19 cellular contexts compared by ENCODE assay signal in the genomic region with DNA sequence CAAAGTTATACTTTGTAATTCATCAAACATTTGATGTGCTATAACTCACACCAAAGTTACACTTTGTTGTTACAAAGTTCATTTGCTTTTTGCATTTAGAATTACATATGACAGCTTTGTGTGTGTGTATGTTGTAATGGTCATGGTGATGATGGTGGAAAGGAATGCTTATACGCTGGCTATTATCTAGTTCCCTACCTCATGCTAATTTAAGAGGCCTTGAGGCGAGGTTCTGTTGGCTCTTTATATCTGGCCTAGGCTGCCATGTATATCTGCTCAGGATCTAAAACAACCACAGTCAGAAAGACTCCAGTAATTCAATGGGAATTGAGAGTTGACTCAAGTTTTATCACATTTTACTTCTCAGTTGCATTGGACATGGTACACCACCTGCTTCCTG.
A peak's percentile ranks its signal among the peaks of the same experiment; 100 is the strongest.
DNase-seq lines count a peak whose midpoint lies in the region; ATAC-seq and TF ChIP-seq lines count a peak whose summit lies in the region.
"Had no signal": no experiment of that assay in that cellular context is flagged by ENCODE, and none has a peak within 500 bp of the region (broad histone marks: within the 10 kb centered on the region; RNA-seq: fewer than 3 reads in every experiment).

No MANE protein-coding gene starts in this region.

- H3K4me3 ChIP-seq in GM23248 (no peak overlapping the region), SJCRH30 (no peak overlapping the region), fibroblast of mammary gland (ENCODE audit: control insufficient read depth, low read depth, low read length) (no peak overlapping the region), trophoblast cell (ENCODE audit: low read depth, low read length) (no peak overlapping the region), suprapubic skin (no peak overlapping the region)
- H3K4me3 ChIP-seq: Peyer's patch, SJSA1 had no signal

- H3K79me2 ChIP-seq in GM23248 (ENCODE audit: insufficient read depth) (no peaks in the 10 kb centered on the region), trophoblast cell (ENCODE audit: control insufficient read depth, insufficient read depth, low read length, poor library complexity) (no peaks in the 10 kb centered on the region)

- no peak overlapping the region for H4K91ac ChIP-seq in trophoblast cell (ENCODE audit: low read depth, low read length)

- H3K27ac ChIP-seq in GM23248, result peak overlapping the region; percentile 27
- peak overlapping the region; percentile 10; the same call in 1 of the 2 replicates for H3K27ac ChIP-seq in SJCRH30
- no peak overlapping the region for H3K27ac ChIP-seq in trophoblast cell (ENCODE audit: low read depth, low read length)
- no peak overlapping the region for H3K27ac ChIP-seq in suprapubic skin
- H3K27ac ChIP-seq: Peyer's patch, SJSA1 had no signal

- H3K4me2 ChIP-seq in GM23248 (ENCODE audit: unreplicated experiment) (no peak overlapping the region), trophoblast cell (ENCODE audit: low read length) (no peak overlapping the region)

- no peaks in the 10 kb centered on the region for H4K20me1 ChIP-seq in GM23248 (ENCODE audit: insufficient read depth)

- H3K4me1 ChIP-seq in GM23248 (ENCODE audit: insufficient read depth) (peaks cover 37% of the 10 kb centered on the region), SJCRH30 (peaks cover 52% of the 10 kb centered on the region), trophoblast cell (ENCODE audit: control insufficient read depth in 1 of 2, insufficient read depth in 2 of 2, low read length in 2 of 2) (peaks cover 3 to 13% of the 10 kb centered on the region in 2 experiments), suprapubic skin (peaks cover 6% of the 10 kb centered on the region)
- H3K4me1 ChIP-seq: BE2C, Peyer's patch, SJSA1 had no signal

- H2BK5ac ChIP-seq in trophoblast cell (ENCODE audit: low read depth, low read length, poor library complexity), result no peak overlapping the region

- peaks cover 5% of the 10 kb centered on the region for H3K79me1 ChIP-seq in trophoblast cell (ENCODE audit: low read length)

- in situ Hi-C loops in GM23248 (cut with MboI), result no loop called here

- no peak overlapping the region for H3K14ac ChIP-seq in trophoblast cell (ENCODE audit: low read length)

- TF ChIP-seq EP300 in suprapubic skin (IDR thresholded peaks at IDR 0.05), result no peak

- no peak overlapping the region for H3K18ac ChIP-seq in trophoblast cell (ENCODE audit: low read length)

- peaks cover 3% of the 10 kb centered on the region for H3K9me3 ChIP-seq in GM23248 (ENCODE audit: low read depth)
- H3K9me3 ChIP-seq in SJCRH30 (replicated peaks), result peaks cover 15% of the 10 kb centered on the region
- H3K9me3 ChIP-seq in trophoblast cell (ENCODE audit: insufficient read depth, low read depth, low read length), result no peaks in the 10 kb centered on the region
- no peaks in the 10 kb centered on the region for H3K9me3 ChIP-seq in suprapubic skin
- H3K9me3 ChIP-seq: BE2C, Peyer's patch, SJSA1 had no signal

- no peak overlapping the region for H3K27ac Mint-ChIP-seq in activated naive CD4-positive, alpha-beta T cell treated with anti-CD3 and anti-CD28 coated beads, Interleukin-2, amount 50 U/mL, for 72 hours
- H3K27ac Mint-ChIP-seq: H9, HFFc6, IgD-negative memory B cell had no signal

- 67 to 79% methylated on average over 2 of the region's 2 CpGs for WGBS in GM23248 (ENCODE audit: low coverage in 1 of 2, low lambda C conversion rate in 2 of 2, missing lambda C conversion rate in 2 of 2), 2 experiments
- WGBS in trophoblast cell (ENCODE audit: extremely low coverage, insufficient coverage, insufficient read length), result no CpG with 5 or more reads among the region's 2 CpGs
- 62% methylated on average over 2 of the region's 2 CpGs for WGBS in suprapubic skin

- H3K36me3 ChIP-seq in GM23248 (ENCODE audit: low read depth) (no peaks in the 10 kb centered on the region), SJCRH30 (no peaks in the 10 kb centered on the region), trophoblast cell (ENCODE audit: control insufficient read depth in 1 of 2, insufficient read depth in 2 of 2, low read length in 2 of 2) (no peaks in the 10 kb centered on the region), suprapubic skin (no peaks in the 10 kb centered on the region)
- H3K36me3 ChIP-seq: BE2C, Peyer's patch, SJSA1 had no signal

- peaks cover 42% of the 10 kb centered on the region for H3F3A ChIP-seq in GM23248 (ENCODE audit: insufficient read depth)

- no peak for TF ChIP-seq CTCF in fibroblast of mammary gland (conservative IDR thresholded peaks at IDR 0.05; ENCODE audit: control insufficient read depth, insufficient read depth, low read depth, low read length)
- no peak for TF ChIP-seq CTCF in suprapubic skin (IDR thresholded peaks at IDR 0.05)

- H3K36me3 Mint-ChIP-seq in activated naive CD4-positive, alpha-beta T cell treated with anti-CD3 and anti-CD28 coated beads, Interleukin-2, amount 50 U/mL, for 72 hours, result no peaks in the 10 kb centered on the region
- H3K36me3 Mint-ChIP-seq: IgD-negative memory B cell had no signal

- H3K23ac ChIP-seq in trophoblast cell (ENCODE audit: low read length), result no peak overlapping the region

- no peaks in the 10 kb centered on the region for H3K9me3 Mint-ChIP-seq in activated naive CD4-positive, alpha-beta T cell treated with anti-CD3 and anti-CD28 coated beads, Interleukin-2, amount 50 U/mL, for 72 hours
- H3K9me3 Mint-ChIP-seq: H9 had no signal

- ATAC-seq in activated naive CD4-positive, alpha-beta T cell treated with anti-CD3 and anti-CD28 coated beads, Interleukin-2, amount 50 U/mL, for 72 hours, result no peak

- H2AFZ ChIP-seq in GM23248, result no peak overlapping the region
- no peak overlapping the region for H2AFZ ChIP-seq in trophoblast cell (ENCODE audit: insufficient read depth, low read length, poor library complexity)

- no peak overlapping the region for H3K9ac ChIP-seq in GM23248
- no peak overlapping the region for H3K9ac ChIP-seq in trophoblast cell (ENCODE audit: low read length)

- TF ChIP-seq POLR2A in suprapubic skin (IDR thresholded peaks at IDR 0.05), result no peak

- H3K27me3 ChIP-seq in GM23248 (replicated peaks; ENCODE audit: insufficient read depth), result no peaks in the 10 kb centered on the region
- no peaks in the 10 kb centered on the region for H3K27me3 ChIP-seq in SJCRH30
- H3K27me3 ChIP-seq in trophoblast cell (ENCODE audit: insufficient read depth, low read length), result no peaks in the 10 kb centered on the region
- H3K27me3 ChIP-seq in suprapubic skin, result no peaks in the 10 kb centered on the region
- H3K27me3 ChIP-seq: BE2C, Peyer's patch, SJSA1 had no signal

- H4K8ac ChIP-seq in trophoblast cell (ENCODE audit: low read depth, low read length), result no peak overlapping the region

- no peak overlapping the region for H4K12ac ChIP-seq in trophoblast cell (ENCODE audit: low read depth, low read length)

- H2BK120ac ChIP-seq in trophoblast cell (ENCODE audit: insufficient read depth, low read length, poor library complexity), result no peak overlapping the region

- DNase-seq in GM23248 (peak; percentile 42), SJCRH30 (peak in 1 of 2 experiments; percentile 24), fibroblast of mammary gland (ENCODE audit: low read depth) (peak; percentile 14), trophoblast cell (peak; percentile 72 to 79), suprapubic skin (ENCODE audit: low spot score in 2 of 2) (no peak), NCI-H774 (lab: John Stamatoyannopoulos, UW) (no peak), SKM-1 (lab: John Stamatoyannopoulos, UW; ENCODE audit: unreplicated experiment) (no peak)
- DNase-seq in activated naive CD4-positive, alpha-beta T cell treated with anti-CD3 and anti-CD28 coated beads, Interleukin-2, amount 50 U/mL, for 72 hours (ENCODE audit: low spot score in 2 of 2), result no peak
- DNase-seq: BE2C; DMS53; H9; HFFc6; NCI-H1417; NCI-H1694 treated with DMSO at 0.1 percent for 48 hours; NCI-H69; NK-92 treated with Interleukin-12 subunit alpha and Interleukin-12 subunit beta, amount 100 ng/mL, for 24 hours; Peyer's patch had no signal

- H3K9me2 ChIP-seq in GM23248 (ENCODE audit: insufficient read depth), result no peaks in the 10 kb centered on the region; the same call in 1 of the 2 replicates

- H2BK12ac ChIP-seq in trophoblast cell (ENCODE audit: low read length), result no peak overlapping the region

- no peak overlapping the region for H3K4ac ChIP-seq in trophoblast cell (ENCODE audit: low read depth, low read length)

- H2AK5ac ChIP-seq in trophoblast cell (ENCODE audit: low read length), result no peak overlapping the region

Comparison
In these comparisons a context has a peak if more than half of its experiments do, and no peak if none do; other contexts are left out.
1. DNase-seq: peak in GM23248 (single experiment), fibroblast of mammary gland (single experiment) and trophoblast cell (2 of 2); none in suprapubic skin (0 of 2), activated naive CD4-positive, alpha-beta T cell treated with anti-CD3 and anti-CD28 coated beads, Interleukin-2, amount 50 U/mL, for 72 hours (0 of 2), NCI-H774 (single experiment) and SKM-1 (single experiment).
2. H3K27ac ChIP-seq: peak in GM23248 (single experiment) and SJCRH30 (single experiment); none in trophoblast cell (single experiment) and suprapubic skin (single experiment).